In genomic region chr1:92951141-92951582, GRCh38 we compare ENCODE assay signal across 8 cellular contexts. TPM values are rescaled to one million over a fixed set of nuclear protein-coding genes. Genes with fewer than 3 reads are reported as not detected.
DNase-seq lines count a peak whose midpoint lies in the region; ATAC-seq and TF ChIP-seq lines count a peak whose summit lies in the region.

No MANE protein-coding gene starts in this region.

- ATAC-seq in GM19324 (IDR thresholded peaks at IDR 0.05; ENCODE audit: low FRiP score, unreplicated experiment) (peak; percentile 54), HG03196 (IDR thresholded peaks at IDR 0.05; ENCODE audit: unreplicated experiment) (peak; percentile 57), T-helper 17 cell (peak; percentile 91)

- peaks cover 36% of the 10 kb centered on the region for H3K4me1 Mint-ChIP-seq in T-helper 17 cell

- peaks cover 72% of the 10 kb centered on the region for H3K79me2 ChIP-seq in hepatocyte

- no peak overlapping the region for H3K4me3 Mint-ChIP-seq in T-helper 17 cell

- H3K9me2 ChIP-seq in hepatocyte (replicated peaks; ENCODE audit: insufficient read depth): no peaks in the 10 kb centered on the region

- H3K27me3 Mint-ChIP-seq in T-helper 17 cell: no peaks in the 10 kb centered on the region

- no peak for TF ChIP-seq CTCF in hepatocyte (IDR thresholded peaks at IDR 0.05; ENCODE audit: poor library complexity)

- peak; percentile 60 for DNase-seq in Daoy (ENCODE audit: low read depth)
- DNase-seq in T-helper 17 cell: no peak
- DNase-seq in hepatocyte (ENCODE audit: low spot score): peak; percentile 17
- DNase-seq in DMS153 (lab: John Stamatoyannopoulos, UW): no peak
- no peak for DNase-seq in activated CD8-positive, alpha-beta memory T cell treated with anti-CD3 and anti-CD28 coated beads, Interleukin-2, amount 50 U/mL, for 48 hours
- DNase-seq in ureter (ENCODE audit: low spot score): no peak

- no peaks in the 10 kb centered on the region for H4K20me1 ChIP-seq in hepatocyte (ENCODE audit: insufficient read depth, poor library complexity, severe bottlenecking)

- no peak overlapping the region for H3K4me3 ChIP-seq in hepatocyte

- peaks cover 16% of the 10 kb centered on the region for H3K4me1 ChIP-seq in hepatocyte (ENCODE audit: insufficient read depth)

- no peak overlapping the region for H3K27ac Mint-ChIP-seq in T-helper 17 cell

- 53% methylated on average over 4 of the region's 4 CpGs for WGBS in hepatocyte (ENCODE audit: low lambda C conversion rate, missing lambda C conversion rate)

- no peaks in the 10 kb centered on the region for H3K27me3 ChIP-seq in hepatocyte

- H3K36me3 Mint-ChIP-seq in T-helper 17 cell (ENCODE audit: low read depth): peaks cover 4% of the 10 kb centered on the region

- peak overlapping the region; percentile 41 for H3K4me2 ChIP-seq in hepatocyte

- peak overlapping the region; percentile 69 for H3K27ac ChIP-seq in hepatocyte

- H3K36me3 ChIP-seq in hepatocyte (replicated peaks; ENCODE audit: insufficient read depth, low read depth): no peaks in the 10 kb centered on the region

- H3K9me3 ChIP-seq in T-helper 17 cell (ENCODE audit: control insufficient read depth, low read length, poor library complexity, severe bottlenecking) (no peaks in the 10 kb centered on the region), hepatocyte (ENCODE audit: low read depth) (no peaks in the 10 kb centered on the region)

- H2AFZ ChIP-seq in hepatocyte: no peak overlapping the region

RNA-seq across cellular contexts. Expression of gene DIPK1A, which starts 10.1 kb away (rescaled TPM):
- 12.5 and 13.2 TPM in 2 replicates for total RNA-seq in Daoy (2014; rRNA removed; shearing (Covaris generic))
- total RNA-seq in T-helper 17 cell: 1 to 10 TPM; 7.9 to 8.7 TPM
- total RNA-seq in hepatocyte: 19.7 and 21.2 TPM in 2 replicates
- polyA plus RNA-seq in hepatocyte: 16.1 and 18.0 TPM in 2 replicates
- 8.9 TPM for total RNA-seq in ureter

Comparison
In these comparisons a context has a peak if more than half of its experiments do, and no peak if none do; other contexts are left out.
1. DNase-seq: peak in Daoy (single experiment) and hepatocyte (single experiment); none in T-helper 17 cell (0 of 3), DMS153 (single experiment), activated CD8-positive, alpha-beta memory T cell treated with anti-CD3 and anti-CD28 coated beads, Interleukin-2, amount 50 U/mL, for 48 hours (single experiment) and ureter (single experiment).
2. Peak in every context shown above with its lines, with median percentiles within 50 percentile points of each other: ATAC-seq.